In genomic region chrX:119943185-119943988, GRCh38 we compare ENCODE assay signal across 8 cellular contexts. TPM values are rescaled to one million over a fixed set of nuclear protein-coding genes. Genes with fewer than 3 reads are reported as not detected.
DNase-seq lines count a peak whose midpoint lies in the region; ATAC-seq and TF ChIP-seq lines count a peak whose summit lies in the region.

Gene NKAP, minus strand, starts transcription at chrX:119943751. Its CDS starts 146 bp downstream, at chrX:119943605.

- H3K9ac ChIP-seq in HCT116 (ENCODE audit: low read length): peak within 1 kb of the TSS; percentile 73
- peak within 1 kb of the TSS; percentile 81 for H3K9ac ChIP-seq in MM.1S (ENCODE audit: low read length)

- H4K20me1 ChIP-seq in HCT116 (ENCODE audit: insufficient read depth) (no peaks in the 10 kb centered on the region), MM.1S (ENCODE audit: insufficient read depth, low read length) (no peaks in the 10 kb centered on the region)

- DNase-seq in GF-D8 (lab: John Stamatoyannopoulos, UW): peak; percentile 64
- DNase-seq in HCT116 (ENCODE audit: low read depth, low spot score): peak; percentile 91
- DNase-seq in MM.1S: peak; percentile 91
- DNase-seq in SIG-M5 treated with dmso at 0.1 percent for 504 hours (lab: John Stamatoyannopoulos, UW; ENCODE audit: unreplicated experiment): peak; percentile 93
- peak; percentile 20 to 64 (median 44) for DNase-seq in activated naive CD4-positive, alpha-beta T cell (lab: John Stamatoyannopoulos, UW)
- peak; percentile 90 to 96 for DNase-seq in foreskin fibroblast
- DNase-seq in neural crest cell (ENCODE audit: low read depth, low spot score): peak; percentile 71
- DNase-seq in stomach: peak; percentile 76

- CTCF ChIA-PET in HCT116 (lab: Charles Lee): no interaction called here

- H3K4me1 Mint-ChIP-seq in neural crest cell: peaks cover 17% of the 10 kb centered on the region

- H3K27me3 ChIP-seq in HCT116 (ENCODE audit: insufficient read depth, low read length) (no peaks in the 10 kb centered on the region), MM.1S (replicated peaks; ENCODE audit: insufficient read depth, low read length) (no peaks in the 10 kb centered on the region), stomach (no peaks in the 10 kb centered on the region)

- H3K79me2 ChIP-seq in HCT116 (ENCODE audit: insufficient read depth, low read length) (peaks cover 17% of the 10 kb centered on the region), MM.1S (ENCODE audit: low read length) (peaks cover 18% of the 10 kb centered on the region)

- ATAC-seq in HCT116: peak; percentile 94

- peak within 1 kb of the TSS; percentile 82 for H3K4me2 ChIP-seq in HCT116 (ENCODE audit: low read length)
- peak within 1 kb of the TSS; percentile 68 for H3K4me2 ChIP-seq in MM.1S (ENCODE audit: low read depth, low read length)

- peak within 1 kb of the TSS; percentile 79 for H3K27ac Mint-ChIP-seq in neural crest cell (ENCODE audit: unreplicated experiment)

- no peak for TF ChIP-seq RAD21 in HCT116 (IDR thresholded peaks at IDR 0.05; ENCODE audit: low read depth)

- no TSS peak for BruUV-seq in HCT116 (replicated peaks; lab: Mats Ljungman, UMichigan)

- H3K4me3 Mint-ChIP-seq in neural crest cell: peak within 1 kb of the TSS; percentile 91

- POLR2A ChIA-PET in HCT116 (lab: Charles Lee): interaction anchor here (1.3 kb wide), 1 partner anchor 90 kb away, joined by 3 read pairs; the partner anchor contains the start of gene UPF3B

- no peaks in the 10 kb centered on the region for H3K9me3 Mint-ChIP-seq in neural crest cell

- H3K36me3 Mint-ChIP-seq in neural crest cell (ENCODE audit: low read depth): no peaks in the 10 kb centered on the region

- intact Hi-C loops in HCT116 (cut with micrococcal nuclease): no loop called here
- intact Hi-C loops in stomach (cut with DNase I; ENCODE audit: low total_unique reads): no loop called here

- peak; percentile 70 for TF ChIP-seq POLR2A in HCT116 (IDR thresholded peaks at IDR 0.05; ENCODE audit: borderline replicate concordance, extremely low read depth, insufficient read depth, insufficient read length)
- peak in 1 of 4 donors; percentile 19 for TF ChIP-seq POLR2A in stomach (IDR thresholded peaks at IDR 0.05)

- no peak for TF ChIP-seq EP300 in stomach (IDR thresholded peaks at IDR 0.05)

- H2AFZ ChIP-seq in HCT116 (ENCODE audit: low read depth, low read length, poor library complexity, severe bottlenecking) (peak within 1 kb of the TSS; percentile 94), MM.1S (ENCODE audit: low read length) (peak within 1 kb of the TSS; percentile 90)

- H3K36me3 ChIP-seq in HCT116 (ENCODE audit: control insufficient read depth in 1 of 2, insufficient read depth in 2 of 2, low read length in 2 of 2): no peaks in the 10 kb centered on the region
- no peaks in the 10 kb centered on the region for H3K36me3 ChIP-seq in MM.1S (replicated peaks; ENCODE audit: insufficient read depth, low read length)
- H3K36me3 ChIP-seq in stomach: no peaks in the 10 kb centered on the region

- H3K4me1 ChIP-seq in HCT116 (ENCODE audit: control insufficient read depth in 1 of 2, insufficient read depth in 2 of 2, low read length in 2 of 2): peaks cover 3 to 10% of the 10 kb centered on the region in 2 experiments; a peak in 1 of 4 replicates
- no peaks in the 10 kb centered on the region for H3K4me1 ChIP-seq in MM.1S (ENCODE audit: low read length)
- H3K4me1 ChIP-seq in stomach: peaks cover 5 to 24% (median 17%) of the 10 kb centered on the region in 4 donors

- peak within 1 kb of the TSS; percentile 73 to 84 for H3K4me3 ChIP-seq in HCT116 (replicated peaks in 1 of 2; ENCODE audit: low read depth in 1 of 2, low read length in 2 of 2)
- H3K4me3 ChIP-seq in MM.1S (ENCODE audit: low read length): peak within 1 kb of the TSS; percentile 77
- peak within 1 kb of the TSS; percentile 80 to 82 for H3K4me3 ChIP-seq in foreskin fibroblast (ENCODE audit: low read depth in 1 of 2, low read length in 2 of 2)
- H3K4me3 ChIP-seq in stomach: peak within 1 kb of the TSS; percentile 65 to 77 (median 74)

- RAD21 ChIA-PET in HCT116 (lab: Charles Lee; ENCODE audit: low non-redundant PET in 1 of 2, low total read pairs in 2 of 2, uncharacterized antibody in 2 of 2, unreplicated experiment in 2 of 2): no interaction called here

- peaks cover 5% of the 10 kb centered on the region for H3K27me3 Mint-ChIP-seq in neural crest cell (ENCODE audit: low read depth)

- H3K27ac ChIP-seq in HCT116 (ENCODE audit: low read depth, low read length) (peak within 1 kb of the TSS; percentile 88), MM.1S (ENCODE audit: low read length) (peak within 1 kb of the TSS; percentile 83), stomach (peak within 1 kb of the TSS; percentile 83 to 94 (median 90))

- H3K9me2 ChIP-seq in HCT116 (ENCODE audit: insufficient read depth) (no peaks in the 10 kb centered on the region), MM.1S (replicated peaks; ENCODE audit: insufficient read depth, low read length) (no peaks in the 10 kb centered on the region)

- 1 to 57% (median 2%) methylated on average over 19 to 59 of the region's 59 CpGs for WGBS in stomach, 5 donors

- H3K9me3 ChIP-seq in HCT116 (ENCODE audit: control insufficient read depth in 1 of 2, insufficient read depth in 1 of 2, low read depth in 1 of 2, low read length in 2 of 2) (no peaks in the 10 kb centered on the region), MM.1S (replicated peaks; ENCODE audit: insufficient read depth, low read length) (no peaks in the 10 kb centered on the region), stomach (no peaks in the 10 kb centered on the region)

- no peak for TF ChIP-seq CTCF in HCT116 (IDR thresholded peaks at IDR 0.05 in 2 of 3, conservative IDR thresholded peaks at IDR 0.05 in 1 of 3; ENCODE audit: borderline replicate concordance in 1 of 3, insufficient read depth in 1 of 3, low read depth in 2 of 3, low read length in 2 of 3)
- TF ChIP-seq CTCF in MM.1S (IDR thresholded peaks at IDR 0.05; ENCODE audit: low read length): no peak
- no peak for TF ChIP-seq CTCF in foreskin fibroblast (IDR thresholded peaks at IDR 0.05; ENCODE audit: low read depth, low read length)
- no peak for TF ChIP-seq CTCF in neural crest cell (conservative IDR thresholded peaks at IDR 0.05)
- no peak for TF ChIP-seq CTCF in stomach (IDR thresholded peaks at IDR 0.05)

- H3F3A ChIP-seq in MM.1S (ENCODE audit: insufficient read depth, low read length): peaks cover 14% of the 10 kb centered on the region

TF ChIP-seq in HCT116, 20 proteins besides CTCF, POLR2A, EP300 and RAD21 (continues in another document):
- TF ChIP-seq CBX3 (IDR thresholded peaks at IDR 0.05; ENCODE audit: low read depth): peak; percentile 89
- no peak for TF ChIP-seq EZH2 (IDR thresholded peaks at IDR 0.05)
- TF ChIP-seq YY1 (IDR thresholded peaks at IDR 0.05; ENCODE audit: extremely low read depth, insufficient replicate concordance, low read depth, low read length): peak; percentile 80
- TF ChIP-seq POLR2AphosphoS5 (IDR thresholded peaks at IDR 0.05; ENCODE audit: low read depth, low read length): peak; percentile 76
- no peak for TF ChIP-seq REST (IDR thresholded peaks at IDR 0.05; ENCODE audit: low read depth)
- TF ChIP-seq ZBTB33 (IDR thresholded peaks at IDR 0.05; ENCODE audit: extremely low read depth, insufficient replicate concordance, low read length): peak; percentile 87
- peak; percentile 50; the same call in 1 of the 2 replicates for TF ChIP-seq MAX (IDR thresholded peaks at IDR 0.05)
- TF ChIP-seq SP1 (IDR thresholded peaks at IDR 0.05; ENCODE audit: low read depth): peak; percentile 60

RNA-seq across cellular contexts. Expression of gene NKAP, which starts in this region (rescaled TPM):
- 9.3 TPM for total RNA-seq in HCT116 (2021; ENCODE audit: unreplicated experiment)
- 3.9 and 4.4 TPM in 2 replicates for polyA plus RNA-seq in HCT116 (2012)
- 8.6 and 9.6 TPM in 2 replicates for total RNA-seq in neural crest cell
- 1 to 10 TPM in 4 of 5 donors, under 1 TPM in 1; 0.58 to 7.5 (median 6.1) TPM for total RNA-seq in stomach
- 1 to 10 TPM; 3.7 to 6.7 (median 6.3) TPM for polyA plus RNA-seq in stomach

Comparison
In these comparisons a context has a peak if more than half of its experiments do, and no peak if none do; other contexts are left out.
1. Peak in every context shown above with its lines: DNase-seq, ATAC-seq, H3K4me3 ChIP-seq and H3K27ac ChIP-seq.